Comparison of ENCODE assay signal across 8 cellular contexts in the genomic region with DNA sequence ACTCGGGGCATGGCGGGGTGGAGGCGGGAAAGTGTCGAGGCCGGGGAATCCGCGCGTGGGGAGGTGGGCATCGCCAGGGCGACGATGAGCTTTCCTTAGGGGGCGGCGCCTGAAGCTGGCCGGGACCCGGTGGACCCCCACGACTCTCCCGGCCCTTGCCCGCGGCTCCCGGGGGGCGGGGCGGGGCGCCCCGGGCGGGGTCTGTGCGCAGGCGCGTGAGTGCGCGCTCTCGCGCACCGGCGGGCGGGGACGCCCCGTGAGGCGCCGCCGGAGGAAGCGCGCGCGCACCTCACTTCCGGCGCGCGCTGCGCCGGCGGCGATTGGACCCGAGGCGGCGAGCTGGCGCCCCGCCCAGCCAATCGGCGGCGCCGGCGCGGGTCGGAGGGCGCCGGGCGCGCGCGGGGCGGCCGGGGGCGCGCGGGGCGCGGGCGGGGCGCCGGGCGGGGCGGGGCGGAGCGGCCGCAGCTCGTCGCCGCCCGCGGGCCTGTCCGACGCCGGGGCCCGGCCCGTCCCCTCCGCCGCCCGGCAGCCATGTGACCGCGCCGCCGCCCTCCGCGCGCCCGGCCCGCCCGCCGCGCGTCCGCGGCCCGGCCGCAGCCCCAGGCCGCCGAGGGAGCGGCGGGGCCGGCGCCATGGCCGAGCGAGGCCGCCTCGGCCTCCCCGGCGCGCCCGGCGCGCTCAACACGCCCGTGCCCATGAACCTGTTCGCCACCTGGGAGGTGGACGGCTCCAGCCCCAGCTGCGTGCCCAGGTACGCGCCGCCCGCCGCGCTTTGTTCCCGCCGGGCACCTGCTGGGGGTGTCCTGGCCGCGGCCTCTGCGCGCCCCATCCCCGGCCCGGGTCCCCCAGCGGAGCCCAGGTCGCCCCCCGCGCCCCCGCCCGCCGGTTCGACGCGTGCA. TPM values are rescaled to one million over a fixed set of nuclear protein-coding genes. Genes with fewer than 3 reads are reported as not detected.
DNase-seq lines count a peak whose midpoint lies in the region; ATAC-seq and TF ChIP-seq lines count a peak whose summit lies in the region.

Gene PACS2 (plus strand): TSS at position 462 of the 899 bp plus-strand sequence. CDS start 171 bp downstream, at position 633.

- intact Hi-C loops in A673 (cut with micrococcal nuclease; ENCODE audit: unreplicated experiment) (no loop called here), colonic mucosa (cut with DNase I) (loop anchor here (5.0 kb wide), 1 partner anchor 67 kb away; the partner anchor contains the start of gene BTBD6), left colon (cut with DNase I, micrococcal nuclease) (no loop called here)
- intact Hi-C loops in activated CD4-positive, alpha-beta T cell treated with anti-CD3 and anti-CD28 coated beads for 36 hours (cut with DNase I, micrococcal nuclease): loop anchor here (1.0 to 2.0 kb wide), 7 partner anchors 13 to 329 kb away; partner anchors contain the start of genes BRF1 (in 2 of the 2), BTBD6 (in 1 of the 2), CLBA1 (in 1 of the 2) and NUDT14 (in 1 of the 2)

- no peaks in the 10 kb centered on the region for H3K36me3 Mint-ChIP-seq in activated CD4-positive, alpha-beta T cell treated with anti-CD3 and anti-CD28 coated beads for 36 hours (ENCODE audit: low read depth)

- peak within 1 kb of the TSS; percentile 81 to 83 for H3K9ac ChIP-seq in colonic mucosa (ENCODE audit: low read depth in 2 of 2, low read length in 2 of 2)

- CTCF ChIA-PET in A673 (lab: Charles Lee): interaction anchor here (0.6 to 1.5 kb wide), 3 partner anchors 13 to 119 kb away, joined by 3 to 6 read pairs (median 3); partner anchors contain the start of gene BRF1
- CTCF ChIA-PET in activated CD4-positive, alpha-beta T cell treated with anti-CD3 and anti-CD28 coated beads for 36 hours (lab: Charles Lee): interaction anchor here (0.9 to 1.7 kb wide), 3 partner anchors 14 to 66 kb away, joined by 3 to 11 read pairs (median 3); partner anchors contain the start of genes BRF1 and BTBD6

- peak; percentile 61 for ATAC-seq in GM18520 (IDR thresholded peaks at IDR 0.05; ENCODE audit: unreplicated experiment)
- ATAC-seq in HG03064 (IDR thresholded peaks at IDR 0.05; ENCODE audit: low read depth, unreplicated experiment): peak; percentile 45
- peak; percentile 79 for ATAC-seq in activated CD4-positive, alpha-beta T cell treated with anti-CD3 and anti-CD28 coated beads for 36 hours
- peak; percentile 83 for ATAC-seq in left colon

- DNase-seq in A673 (ENCODE audit: low spot score) (peak; percentile 93), NCI-H2196 treated with DMSO at 0.1 percent for 48 hours (lab: John Stamatoyannopoulos, UW; ENCODE audit: unreplicated experiment) (peak; percentile 8), colonic mucosa (peak; percentile 69), left colon (peak; percentile 59 to 81)
- DNase-seq in activated CD4-positive, alpha-beta T cell treated with anti-CD3 and anti-CD28 coated beads for 36 hours: peak; percentile 86
- peak; percentile 63 to 77 for DNase-seq in stimulated activated CD4-positive, alpha-beta T cell treated with anti-CD3 and anti-CD28 coated beads, Interleukin-1b, Interleukin-23, amount 100 ng/mL, for 4 hours (ENCODE audit: low read depth in 2 of 2)

- no peak for TF ChIP-seq CTCF in A673 (conservative IDR thresholded peaks at IDR 0.05; ENCODE audit: low read depth, low read length)
- TF ChIP-seq CTCF in colonic mucosa (IDR thresholded peaks at IDR 0.05): no peak

- H3K9me3 ChIP-seq in A673 (ENCODE audit: low read depth, low read length, poor library complexity, severe bottlenecking) (no peaks in the 10 kb centered on the region), colonic mucosa (no peaks in the 10 kb centered on the region)

- BruUV-seq in A673 (replicated peaks; lab: Mats Ljungman, UMichigan): no TSS peak

- peaks cover 30% of the 10 kb centered on the region for H3K4me1 Mint-ChIP-seq in activated CD4-positive, alpha-beta T cell treated with anti-CD3 and anti-CD28 coated beads for 36 hours

- no peaks in the 10 kb centered on the region for H3K27me3 ChIP-seq in A673 (replicated peaks; ENCODE audit: insufficient read depth, low read depth, low read length, poor library complexity)
- no peaks in the 10 kb centered on the region for H3K27me3 ChIP-seq in colonic mucosa

- H3K27ac Mint-ChIP-seq in activated CD4-positive, alpha-beta T cell treated with anti-CD3 and anti-CD28 coated beads for 36 hours: peak within 1 kb of the TSS; percentile 71

- peak within 1 kb of the TSS; percentile 38 for H3K27ac ChIP-seq in A673 (ENCODE audit: low read depth, low read length, poor library complexity, severe bottlenecking)
- peak within 1 kb of the TSS; percentile 60 for H3K27ac ChIP-seq in colonic mucosa

- POLR2A ChIA-PET in A673 (lab: Charles Lee; ENCODE audit: low non-redundant PET): interaction anchor here (0.6 kb wide), 1 partner anchor 75 kb away, joined by 8 read pairs; no protein-coding TSS in a partner anchor
- POLR2A ChIA-PET in activated CD4-positive, alpha-beta T cell treated with anti-CD3 and anti-CD28 coated beads for 36 hours (lab: Charles Lee): interaction anchor here (2.4 kb wide), 1 partner anchor 13 kb away, joined by 23 read pairs; the partner anchor contains the start of gene BRF1

- peak within 1 kb of the TSS; percentile 84 for H3K4me3 Mint-ChIP-seq in activated CD4-positive, alpha-beta T cell treated with anti-CD3 and anti-CD28 coated beads for 36 hours

- H3K4me3 ChIP-seq in A673 (ENCODE audit: low read depth, low read length, poor library complexity, severe bottlenecking): peak within 1 kb of the TSS; percentile 73
- peak within 1 kb of the TSS; percentile 65 for H3K4me3 ChIP-seq in colonic mucosa

- peaks cover 17% of the 10 kb centered on the region for H3K4me1 ChIP-seq in A673 (ENCODE audit: insufficient read depth, low read length, poor library complexity, severe bottlenecking)
- H3K4me1 ChIP-seq in colonic mucosa: peaks cover 6% of the 10 kb centered on the region

- no peaks in the 10 kb centered on the region for H3K9me3 Mint-ChIP-seq in activated CD4-positive, alpha-beta T cell treated with anti-CD3 and anti-CD28 coated beads for 36 hours (ENCODE audit: low read depth)

- H3K27me3 Mint-ChIP-seq in activated CD4-positive, alpha-beta T cell treated with anti-CD3 and anti-CD28 coated beads for 36 hours: no peaks in the 10 kb centered on the region

- H3K36me3 ChIP-seq in A673 (ENCODE audit: insufficient read depth, low read length, poor library complexity, severe bottlenecking) (no peaks in the 10 kb centered on the region), colonic mucosa (no peaks in the 10 kb centered on the region)

RNA-seq across cellular contexts. Expression of gene PACS2, which starts in this region (rescaled TPM):
- 52.5 and 63.4 TPM in 2 replicates for total RNA-seq in A673 (2021)
- 10 to 100 TPM; 30.6 to 32.9 TPM for total RNA-seq in activated CD4-positive, alpha-beta T cell treated with anti-CD3 and anti-CD28 coated beads for 36 hours
- total RNA-seq in colonic mucosa: 10 to 100 TPM; 44.1 to 82.5 TPM
- total RNA-seq in left colon: 10 to 100 TPM; 54.8 to 67.5 TPM

Comparison
In these comparisons a context has a peak if more than half of its experiments do, and no peak if none do; other contexts are left out.
1. Peak in every context shown above with its lines: DNase-seq, ATAC-seq, H3K4me3 ChIP-seq and H3K27ac ChIP-seq.
2. DNase-seq: peak in every context shown above with its lines; median percentile 93 in A673; 86 in activated CD4-positive, alpha-beta T cell treated with anti-CD3 and anti-CD28 coated beads for 36 hours; 70 in left colon; 70 in stimulated activated CD4-positive, alpha-beta T cell treated with anti-CD3 and anti-CD28 coated beads, Interleukin-1b, Interleukin-23, amount 100 ng/mL, for 4 hours; 69 in colonic mucosa; 8 in NCI-H2196 treated with DMSO at 0.1 percent for 48 hours.
3. intact Hi-C loops: an anchor here in activated CD4-positive, alpha-beta T cell treated with anti-CD3 and anti-CD28 coated beads for 36 hours (1.0 to 2.0 kb wide) and colonic mucosa (5.0 kb wide); none called in A673 and left colon.